ENCODE assay signal across 1 cellular context in the genomic region with DNA sequence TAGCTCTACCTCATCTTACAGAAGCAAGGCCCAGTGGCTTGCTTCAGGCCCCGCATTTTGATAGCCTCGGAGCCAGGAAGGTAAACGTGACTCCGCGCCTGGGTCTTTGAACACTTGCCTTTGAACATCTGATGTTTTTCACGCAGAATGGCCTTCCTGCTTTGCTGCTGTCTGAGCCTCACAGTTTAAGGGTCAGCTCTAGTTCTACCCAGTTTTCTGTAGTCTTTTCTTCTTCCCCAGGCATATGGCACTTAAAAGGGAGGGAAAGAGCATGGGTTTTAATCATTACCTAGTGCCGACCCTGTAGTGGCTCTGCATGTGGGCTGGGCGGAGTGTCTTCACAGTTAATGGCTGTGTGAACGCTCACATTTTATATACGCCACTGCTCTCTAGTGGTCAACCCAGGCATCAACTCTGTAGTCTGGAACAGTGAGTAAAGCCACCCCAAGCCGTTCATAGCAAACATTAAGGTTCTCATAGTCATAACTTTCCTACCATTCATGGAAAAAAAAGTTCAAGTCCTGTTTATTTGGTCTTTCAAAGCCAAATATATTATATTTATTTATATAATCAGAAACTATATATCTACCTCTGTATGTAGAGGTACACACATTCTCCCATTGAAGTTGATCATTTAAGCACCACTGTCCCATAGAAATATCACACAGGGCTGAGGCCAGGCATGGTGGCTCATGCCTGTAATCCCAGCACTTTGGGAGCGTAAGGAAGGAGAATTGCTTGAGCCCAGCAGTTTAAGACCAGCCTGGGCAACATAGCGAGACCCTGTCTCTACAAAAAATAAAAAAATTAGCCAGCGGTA.
TF ChIP-seq lines count a peak whose summit lies in the region.

No MANE protein-coding gene starts in this region.

TF ChIP-seq in GM23338, 12 proteins besides CTCF, POLR2A, EP300 and RAD21 (continued from another document):
- TF ChIP-seq, protein P1, sequence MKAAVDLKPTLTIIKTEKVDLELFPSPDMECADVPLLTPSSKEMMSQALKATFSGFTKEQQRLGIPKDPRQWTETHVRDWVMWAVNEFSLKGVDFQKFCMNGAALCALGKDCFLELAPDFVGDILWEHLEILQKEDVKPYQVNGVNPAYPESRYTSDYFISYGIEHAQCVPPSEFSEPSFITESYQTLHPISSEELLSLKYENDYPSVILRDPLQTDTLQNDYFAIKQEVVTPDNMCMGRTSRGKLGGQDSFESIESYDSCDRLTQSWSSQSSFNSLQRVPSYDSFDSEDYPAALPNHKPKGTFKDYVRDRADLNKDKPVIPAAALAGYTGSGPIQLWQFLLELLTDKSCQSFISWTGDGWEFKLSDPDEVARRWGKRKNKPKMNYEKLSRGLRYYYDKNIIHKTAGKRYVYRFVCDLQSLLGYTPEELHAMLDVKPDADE (IDR thresholded peaks at IDR 0.05) = no peak
- TF ChIP-seq ZNF331 (CRISPR knock-in tag; IDR thresholded peaks at IDR 0.05; ENCODE audit: low read depth) (no peak), EZH2 (IDR thresholded peaks at IDR 0.05; ENCODE audit: low read depth, unreplicated experiment) (no peak), STAT1 (IDR thresholded peaks at IDR 0.05; ENCODE audit: unreplicated experiment) (no peak), JUNB (IDR thresholded peaks at IDR 0.05; ENCODE audit: unreplicated experiment) (no peak), POLR2AphosphoS5 (IDR thresholded peaks at IDR 0.05; ENCODE audit: low read depth) (no peak)
- TF ChIP-seq, protein P2, sequence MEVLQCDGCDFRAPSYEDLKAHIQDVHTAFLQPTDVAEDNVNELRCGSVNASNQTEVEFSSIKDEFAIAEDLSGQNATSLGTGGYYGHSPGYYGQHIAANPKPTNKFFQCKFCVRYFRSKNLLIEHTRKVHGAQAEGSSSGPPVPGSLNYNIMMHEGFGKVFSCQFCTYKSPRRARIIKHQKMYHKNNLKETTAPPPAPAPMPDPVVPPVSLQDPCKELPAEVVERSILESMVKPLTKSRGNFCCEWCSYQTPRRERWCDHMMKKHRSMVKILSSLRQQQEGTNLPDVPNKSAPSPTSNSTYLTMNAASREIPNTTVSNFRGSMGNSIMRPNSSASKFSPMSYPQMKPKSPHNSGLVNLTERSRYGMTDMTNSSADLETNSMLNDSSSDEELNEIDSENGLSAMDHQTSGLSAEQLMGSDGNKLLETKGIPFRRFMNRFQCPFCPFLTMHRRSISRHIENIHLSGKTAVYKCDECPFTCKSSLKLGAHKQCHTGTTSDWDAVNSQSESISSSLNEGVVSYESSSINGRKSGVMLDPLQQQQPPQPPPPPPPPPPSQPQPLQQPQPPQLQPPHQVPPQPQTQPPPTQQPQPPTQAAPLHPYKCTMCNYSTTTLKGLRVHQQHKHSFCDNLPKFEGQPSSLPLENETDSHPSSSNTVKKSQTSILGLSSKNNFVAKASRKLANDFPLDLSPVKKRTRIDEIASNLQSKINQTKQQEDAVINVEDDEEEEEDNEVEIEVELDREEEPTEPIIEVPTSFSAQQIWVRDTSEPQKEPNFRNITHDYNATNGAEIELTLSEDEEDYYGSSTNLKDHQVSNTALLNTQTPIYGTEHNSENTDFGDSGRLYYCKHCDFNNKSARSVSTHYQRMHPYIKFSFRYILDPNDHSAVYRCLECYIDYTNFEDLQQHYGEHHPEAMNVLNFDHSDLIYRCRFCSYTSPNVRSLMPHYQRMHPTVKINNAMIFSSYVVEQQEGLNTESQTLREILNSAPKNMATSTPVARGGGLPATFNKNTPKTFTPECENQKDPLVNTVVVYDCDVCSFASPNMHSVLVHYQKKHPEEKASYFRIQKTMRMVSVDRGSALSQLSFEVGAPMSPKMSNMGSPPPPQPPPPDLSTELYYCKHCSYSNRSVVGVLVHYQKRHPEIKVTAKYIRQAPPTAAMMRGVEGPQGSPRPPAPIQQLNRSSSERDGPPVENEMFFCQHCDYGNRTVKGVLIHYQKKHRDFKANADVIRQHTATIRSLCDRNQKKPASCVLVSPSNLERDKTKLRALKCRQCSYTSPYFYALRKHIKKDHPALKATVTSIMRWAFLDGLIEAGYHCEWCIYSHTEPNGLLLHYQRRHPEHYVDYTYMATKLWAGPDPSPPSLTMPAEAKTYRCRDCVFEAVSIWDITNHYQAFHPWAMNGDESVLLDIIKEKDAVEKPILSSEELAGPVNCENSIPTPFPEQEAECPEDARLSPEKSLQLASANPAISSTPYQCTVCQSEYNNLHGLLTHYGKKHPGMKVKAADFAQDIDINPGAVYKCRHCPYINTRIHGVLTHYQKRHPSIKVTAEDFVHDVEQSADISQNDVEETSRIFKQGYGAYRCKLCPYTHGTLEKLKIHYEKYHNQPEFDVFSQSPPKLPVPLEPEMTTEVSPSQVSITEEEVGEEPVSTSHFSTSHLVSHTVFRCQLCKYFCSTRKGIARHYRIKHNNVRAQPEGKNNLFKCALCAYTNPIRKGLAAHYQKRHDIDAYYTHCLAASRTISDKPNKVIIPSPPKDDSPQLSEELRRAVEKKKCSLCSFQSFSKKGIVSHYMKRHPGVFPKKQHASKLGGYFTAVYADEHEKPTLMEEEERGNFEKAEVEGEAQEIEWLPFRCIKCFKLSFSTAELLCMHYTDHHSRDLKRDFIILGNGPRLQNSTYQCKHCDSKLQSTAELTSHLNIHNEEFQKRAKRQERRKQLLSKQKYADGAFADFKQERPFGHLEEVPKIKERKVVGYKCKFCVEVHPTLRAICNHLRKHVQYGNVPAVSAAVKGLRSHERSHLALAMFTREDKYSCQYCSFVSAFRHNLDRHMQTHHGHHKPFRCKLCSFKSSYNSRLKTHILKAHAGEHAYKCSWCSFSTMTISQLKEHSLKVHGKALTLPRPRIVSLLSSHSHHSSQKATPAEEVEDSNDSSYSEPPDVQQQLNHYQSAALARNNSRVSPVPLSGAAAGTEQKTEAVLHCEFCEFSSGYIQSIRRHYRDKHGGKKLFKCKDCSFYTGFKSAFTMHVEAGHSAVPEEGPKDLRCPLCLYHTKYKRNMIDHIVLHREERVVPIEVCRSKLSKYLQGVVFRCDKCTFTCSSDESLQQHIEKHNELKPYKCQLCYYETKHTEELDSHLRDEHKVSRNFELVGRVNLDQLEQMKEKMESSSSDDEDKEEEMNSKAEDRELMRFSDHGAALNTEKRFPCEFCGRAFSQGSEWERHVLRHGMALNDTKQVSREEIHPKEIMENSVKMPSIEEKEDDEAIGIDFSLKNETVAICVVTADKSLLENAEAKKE (CRISPR knock-in tag; IDR thresholded peaks at IDR 0.05) = no peak
